In genomic region chr1:205892175-205892574, GRCh38 we compare ENCODE assay signal across 11 cellular contexts. TPM values are rescaled to one million over a fixed set of nuclear protein-coding genes. Genes with fewer than 3 reads are reported as not detected.
"Had no signal": no experiment of that assay in that cellular context is flagged by ENCODE, and none has a peak within 500 bp of the region (broad histone marks: within the 10 kb centered on the region; RNA-seq: fewer than 3 reads in every experiment).

No MANE protein-coding gene starts in this region.

RNA-seq across cellular contexts. Expression of gene PM20D1, which starts 42.2 kb away (rescaled TPM):
- total RNA-seq: ascending aorta, bronchial epithelial cell, cardiac muscle cell, chondrocyte had no signal

RNA-seq across cellular contexts. Expression of gene SLC26A9, which starts 51.1 kb away (rescaled TPM):
- total RNA-seq: activated CD4-positive, alpha-beta memory T cell treated with anti-CD3 and anti-CD28 coated beads, Interleukin-2, amount 10 ng/mL, durations not matched to agents 7 days and 5 days; activated CD4-positive, alpha-beta T cell treated with anti-CD3 and anti-CD28 coated beads for 36 hours; activated CD4-positive, alpha-beta T cell treated with anti-CD3 and anti-CD28 coated beads, Interleukin-2, amount 10 ng/mL, durations not matched to agents 7 days and 5 days; activated CD8-positive, alpha-beta memory T cell treated with anti-CD3 and anti-CD28 coated beads, Interleukin-2, amount 10 ng/mL, durations not matched to agents 7 days and 5 days; activated CD8-positive, alpha-beta T cell treated with anti-CD3 and anti-CD28 coated beads, Interleukin-2, amount 10 ng/mL, durations not matched to agents 7 days and 5 days; activated naive CD8-positive, alpha-beta T cell treated with anti-CD3 and anti-CD28 coated beads, Interleukin-2, amount 10 ng/mL, durations not matched to agents 7 days and 5 days; activated T-helper 2 cell treated with anti-CD3 and anti-CD28 coated beads, Interferon-gamma antibody, Interleukin-2, Interleukin-4, amounts not matched to agents 10 μg/mL and 5 μg/mL and 100 μg/mL, durations not matched to agents 14 hours and 24 hours and 36 hours; ascending aorta; bronchial epithelial cell; chondrocyte had no signal
